ENCODE assay signal across 8 cellular contexts in the genomic region with DNA sequence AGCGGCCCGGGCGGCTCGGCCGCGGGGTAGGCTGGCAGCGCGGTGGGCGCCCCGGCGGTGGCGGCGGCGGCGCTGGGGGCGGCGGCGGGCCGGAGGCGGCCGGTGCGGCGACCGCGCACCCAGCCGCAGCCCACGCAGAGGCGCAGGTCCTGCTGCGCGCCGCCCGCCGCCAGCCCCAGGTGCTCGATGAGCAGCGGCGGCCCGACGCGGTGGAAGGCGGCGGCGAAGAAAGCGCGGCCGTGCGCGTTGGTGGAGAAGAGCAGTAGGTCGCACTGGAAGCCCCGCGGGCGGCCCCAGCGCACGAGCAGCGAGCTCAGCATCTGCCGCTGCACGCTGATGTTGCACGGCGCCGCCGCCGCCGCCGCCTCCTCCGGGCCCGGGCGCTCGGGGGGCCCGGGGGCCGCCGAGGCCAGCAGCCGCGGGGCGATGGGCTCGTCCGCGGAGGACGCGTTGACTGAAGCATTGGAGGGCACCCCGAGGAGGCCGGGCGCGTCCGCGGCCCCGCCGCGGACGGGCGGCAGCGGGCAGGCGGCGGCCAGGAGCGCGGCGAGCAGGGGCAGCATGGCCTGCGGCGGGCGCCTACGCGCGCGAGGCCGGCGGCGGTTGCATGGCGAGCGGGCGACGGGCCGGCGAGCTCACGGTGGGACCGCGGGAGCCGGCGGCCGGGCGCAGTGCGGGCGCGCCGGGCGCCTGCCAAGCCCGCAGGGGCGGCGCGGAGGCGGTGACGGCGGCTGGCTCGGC. TPM values are rescaled to one million over a fixed set of nuclear protein-coding genes. Genes with fewer than 3 reads are reported as not detected.
DNase-seq lines count a peak whose midpoint lies in the region; ATAC-seq and TF ChIP-seq lines count a peak whose summit lies in the region.

No MANE protein-coding gene starts in this region.

- peak overlapping the region; percentile 30; the same call in 1 of the 2 replicates for H3K56ac ChIP-seq in IMR-90 (ENCODE audit: extremely low read depth, insufficient read depth, low read length)

- intact Hi-C loops in CD8-positive, alpha-beta T cell (cut with DNase I, micrococcal nuclease): loop anchor here in 1 of 2 experiments (5.0 kb wide), 1 partner anchor 1327 kb away; no protein-coding TSS in a partner anchor
- intact Hi-C loops in IMR-90 (cut with micrococcal nuclease): loop anchor here (1.0 to 5.0 kb wide), 5 partner anchors 163 to 432 kb away; a partner anchor contains a TSS

- H2BK15ac ChIP-seq in IMR-90 (ENCODE audit: low read depth, low read length): no peak overlapping the region

- H3K4me2 ChIP-seq in IMR-90 (ENCODE audit: low read depth, low read length): no peak overlapping the region; the same call in 1 of the 2 replicates

- no peak overlapping the region for H3K14ac ChIP-seq in IMR-90 (replicated peaks; ENCODE audit: low read depth, low read length)

- TF ChIP-seq CTCF in CD8-positive, alpha-beta T cell (IDR thresholded peaks at IDR 0.05): no peak
- no peak for TF ChIP-seq CTCF in IMR-90 (conservative IDR thresholded peaks at IDR 0.05; ENCODE audit: low read depth, low read length)
- TF ChIP-seq CTCF in fibroblast of mammary gland (conservative IDR thresholded peaks at IDR 0.05; ENCODE audit: control insufficient read depth, insufficient read depth, low read depth, low read length): no peak
- no peak for TF ChIP-seq CTCF in neutrophil (IDR thresholded peaks at IDR 0.05)

- in situ Hi-C loops in IMR-90 (cut with MboI; ENCODE audit: low sequenced_read_pairs): no loop called here

- H4K5ac ChIP-seq in IMR-90 (ENCODE audit: low read depth, low read length): no peak overlapping the region

- no peaks in the 10 kb centered on the region for H3K36me3 Mint-ChIP-seq in CD8-positive, alpha-beta T cell

- CTCF ChIA-PET in CD8-positive, alpha-beta T cell (lab: Charles Lee): interaction anchor here (2.2 to 3.3 kb wide), 2 partner anchors 14 to 184 kb away, joined by 9 to 11 read pairs; no protein-coding TSS in a partner anchor
- CTCF ChIA-PET in IMR-90 (lab: Yijun Ruan, JAX): interaction anchor here (0.9 to 1.6 kb wide), 3 partner anchors 27 to 187 kb away, joined by 3 to 5 read pairs (median 3); no protein-coding TSS in a partner anchor

- TF ChIP-seq RAD21 in IMR-90 (IDR thresholded peaks at IDR 0.05; ENCODE audit: low read length): no peak

- TF ChIP-seq POLR2A in IMR-90 (IDR thresholded peaks at IDR 0.05; ENCODE audit: low read depth, low read length): no peak

- peak overlapping the region; percentile 88 for H2AFZ ChIP-seq in IMR-90 (replicated peaks; ENCODE audit: low read length, poor library complexity)

- H3K4me3 ChIP-seq in CD8-positive, alpha-beta T cell (ENCODE audit: low read depth, low read length): no peak overlapping the region
- H3K4me3 ChIP-seq in IMR-90 (ENCODE audit: insufficient read depth, low read depth, low read length) (peak overlapping the region; percentile 72), fibroblast of mammary gland (ENCODE audit: control insufficient read depth, low read depth, low read length) (peak overlapping the region; percentile 95), neutrophil (ENCODE audit: low read depth in 1 of 2, low read length in 1 of 2) (peak overlapping the region; percentile 52 to 54)

- H4K20me1 ChIP-seq in IMR-90 (ENCODE audit: insufficient read depth, low read length): no peaks in the 10 kb centered on the region; the same call in 1 of the 2 replicates

- H4K91ac ChIP-seq in IMR-90 (ENCODE audit: insufficient read depth, low read depth, low read length): peak overlapping the region; percentile 82; the same call in 1 of the 2 replicates

- H3K27ac Mint-ChIP-seq in CD8-positive, alpha-beta T cell: no peak overlapping the region

- ATAC-seq in CD8-positive, alpha-beta T cell: peak; percentile 43
- ATAC-seq in GM21360 (IDR thresholded peaks at IDR 0.05; ENCODE audit: unreplicated experiment): peak; percentile 40
- ATAC-seq in IMR-90 (ENCODE audit: low read depth): peak; percentile 44

- BruUV-seq in IMR-90 (replicated peaks; lab: Mats Ljungman, UMichigan): no TSS peak

- H3K4me1 ChIP-seq in CD8-positive, alpha-beta T cell (ENCODE audit: insufficient read depth, low read length): peaks cover 8% of the 10 kb centered on the region
- H3K4me1 ChIP-seq in IMR-90 (ENCODE audit: control insufficient read depth, insufficient read depth, low read length) (peaks cover 10% of the 10 kb centered on the region), neutrophil (ENCODE audit: control insufficient read depth in 1 of 2, insufficient read depth in 1 of 2, low read depth in 1 of 2, low read length in 1 of 2) (peaks cover 8 to 11% of the 10 kb centered on the region in 2 experiments)

- H3K4ac ChIP-seq in IMR-90 (ENCODE audit: low read depth, low read length): no peak overlapping the region; the same call in 1 of the 2 replicates

- peaks cover 62% of the 10 kb centered on the region for H3K27me3 Mint-ChIP-seq in CD8-positive, alpha-beta T cell (ENCODE audit: low read depth)

- no peak overlapping the region for H4K8ac ChIP-seq in IMR-90 (ENCODE audit: low read depth in 2 of 2, low read length in 2 of 2)

- no peaks in the 10 kb centered on the region for H3K36me3 ChIP-seq in CD8-positive, alpha-beta T cell (ENCODE audit: insufficient read depth, low read length)
- H3K36me3 ChIP-seq in IMR-90 (ENCODE audit: control insufficient read depth, insufficient read depth, low read length) (peaks cover 17% of the 10 kb centered on the region), neutrophil (no peaks in the 10 kb centered on the region)

- H2BK20ac ChIP-seq in IMR-90 (ENCODE audit: low read depth, low read length): no peak overlapping the region

- H3K18ac ChIP-seq in IMR-90 (ENCODE audit: low read depth, low read length): no peak overlapping the region

- peak overlapping the region; percentile 88 for H3K9ac ChIP-seq in IMR-90 (ENCODE audit: low read depth, low read length)

- H3K9me3 ChIP-seq in CD8-positive, alpha-beta T cell (ENCODE audit: low read length): no peaks in the 10 kb centered on the region
- H3K9me3 ChIP-seq in IMR-90 (ENCODE audit: control insufficient read depth, insufficient read depth, low read length) (no peaks in the 10 kb centered on the region), neutrophil (no peaks in the 10 kb centered on the region)

- POLR2A ChIA-PET in CD8-positive, alpha-beta T cell (lab: Charles Lee): no interaction called here
- POLR2A ChIA-PET in IMR-90 (lab: Charles Lee; ENCODE audit: unreplicated experiment): no interaction called here

- peaks cover 11 to 34% of the 10 kb centered on the region in 2 experiments for H3K79me1 ChIP-seq in IMR-90 (ENCODE audit: low read depth in 1 of 2, low read length in 2 of 2)

- peak overlapping the region; percentile 95 for H2AK9ac ChIP-seq in IMR-90 (replicated peaks; ENCODE audit: low read depth, low read length, poor library complexity)

- H3K27me3 ChIP-seq in CD8-positive, alpha-beta T cell (ENCODE audit: insufficient read depth, low read length): peaks cover 22% of the 10 kb centered on the region
- H3K27me3 ChIP-seq in IMR-90 (ENCODE audit: control insufficient read depth, insufficient read depth, low read length): no peaks in the 10 kb centered on the region
- peaks cover 74% of the 10 kb centered on the region for H3K27me3 ChIP-seq in neutrophil

- 0% methylated on average over 49 of the region's 131 CpGs; no CpG with 5 or more reads in 1 of the 2 experiments for WGBS in IMR-90 (ENCODE audit: extremely low coverage in 2 of 2, insufficient read length in 1 of 2), 2 experiments

- H2BK120ac ChIP-seq in IMR-90 (ENCODE audit: low read depth, low read length): no peak overlapping the region

- H3K9me1 ChIP-seq in IMR-90 (ENCODE audit: insufficient read depth, low read length): peaks cover 5% of the 10 kb centered on the region; the same call in 1 of the 2 replicates

- H3K9me3 Mint-ChIP-seq in CD8-positive, alpha-beta T cell: no peaks in the 10 kb centered on the region

- peak overlapping the region; percentile 97 for H2BK5ac ChIP-seq in IMR-90 (ENCODE audit: low read depth, low read length, poor library complexity, severe bottlenecking)

- no peak overlapping the region for H3K27ac ChIP-seq in CD8-positive, alpha-beta T cell (ENCODE audit: low read depth, low read length)
- H3K27ac ChIP-seq in IMR-90 (ENCODE audit: insufficient read depth, low read length) (peak overlapping the region; percentile 89), neutrophil (no peak overlapping the region)

- no peak overlapping the region for H2AK5ac ChIP-seq in IMR-90 (ENCODE audit: low read depth, low read length)

- no peak overlapping the region for H3K23ac ChIP-seq in IMR-90 (ENCODE audit: low read depth, low read length)

- peaks cover 11% of the 10 kb centered on the region for H3K4me1 Mint-ChIP-seq in CD8-positive, alpha-beta T cell (ENCODE audit: low read depth)

- DNase-seq in CD8-positive, alpha-beta T cell: peak in 6 of 7 experiments; percentile 5 to 61 (median 34)
- DNase-seq in IMR-90 (no peak), fibroblast of mammary gland (ENCODE audit: low read depth) (no peak), SW 1271 (lab: John Stamatoyannopoulos, UW) (no peak), pons (ENCODE audit: low spot score) (no peak)
- DNase-seq in activated CD8-positive, alpha-beta memory T cell treated with anti-CD3 and anti-CD28 coated beads, Interleukin-2, amount 50 U/mL, for 48 hours: peak; percentile 70

- no peak overlapping the region for H3K4me3 Mint-ChIP-seq in CD8-positive, alpha-beta T cell

- dilution Hi-C loops in IMR-90 (cut with HindIII; ENCODE audit: low sequenced_read_pairs, unreplicated experiment): no loop called here

TF ChIP-seq in IMR-90, 13 proteins besides CTCF, POLR2A, EP300 and RAD21 (continues in another document):
- TF ChIP-seq, protein P1, sequence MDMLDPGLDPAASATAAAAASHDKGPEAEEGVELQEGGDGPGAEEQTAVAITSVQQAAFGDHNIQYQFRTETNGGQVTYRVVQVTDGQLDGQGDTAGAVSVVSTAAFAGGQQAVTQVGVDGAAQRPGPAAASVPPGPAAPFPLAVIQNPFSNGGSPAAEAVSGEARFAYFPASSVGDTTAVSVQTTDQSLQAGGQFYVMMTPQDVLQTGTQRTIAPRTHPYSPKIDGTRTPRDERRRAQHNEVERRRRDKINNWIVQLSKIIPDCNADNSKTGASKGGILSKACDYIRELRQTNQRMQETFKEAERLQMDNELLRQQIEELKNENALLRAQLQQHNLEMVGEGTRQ (IDR thresholded peaks at IDR 0.05; ENCODE audit: low read depth, low read length): no peak
- TF ChIP-seq CHD1 (IDR thresholded peaks at IDR 0.05; ENCODE audit: low read depth, low read length): no peak
- no peak for TF ChIP-seq FOS (IDR thresholded peaks at IDR 0.05; ENCODE audit: low read depth, low read length)
- no peak for TF ChIP-seq MAFK (IDR thresholded peaks at IDR 0.05; ENCODE audit: low read depth, low read length)
- no peak for TF ChIP-seq BHLHE40 (IDR thresholded peaks at IDR 0.05; ENCODE audit: low read depth, low read length)
- TF ChIP-seq RCOR1 (IDR thresholded peaks at IDR 0.05; ENCODE audit: insufficient replicate concordance, low read length): no peak
- peak; percentile 44; the same call in 1 of the 2 replicates for TF ChIP-seq MXI1 (IDR thresholded peaks at IDR 0.05; ENCODE audit: borderline replicate concordance, low read depth, low read length)

RNA-seq across cellular contexts. Expression of a gene that starts 0.5 kb away (rescaled TPM):
- not detected for total RNA-seq in CD8-positive, alpha-beta T cell
- 1.6 and 3.3 TPM in 2 replicates for total RNA-seq in IMR-90 (2012; rRNA removed)
- 16.4 and 23.3 TPM in 2 replicates for polyA plus RNA-seq in IMR-90 (2012; rRNA removed)
- 45.4 and 87.2 TPM in 2 replicates for polyA plus RNA-seq in IMR-90 (2012; cell fraction: cytosol; rRNA removed)
- 28.4 and 28.8 TPM in 2 replicates for polyA plus RNA-seq in IMR-90 (2012; cell fraction: nucleus; rRNA removed; ENCODE audit: low replicate concordance)

Comparison
In these comparisons a context has a peak if more than half of its experiments do, and no peak if none do; other contexts are left out.
1. DNase-seq: peak in CD8-positive, alpha-beta T cell (6 of 7) and activated CD8-positive, alpha-beta memory T cell treated with anti-CD3 and anti-CD28 coated beads, Interleukin-2, amount 50 U/mL, for 48 hours (single experiment); none in IMR-90 (single experiment), fibroblast of mammary gland (single experiment), SW 1271 (0 of 2) and pons (single experiment).
2. Peak in every context shown above with its lines, with median percentiles within 50 percentile points of each other: ATAC-seq.